Comparison of ENCODE assay signal across 1 cellular context in genomic region chr14:101918125-101918989, GRCh38.
TF ChIP-seq lines count a peak whose summit lies in the region.

No MANE protein-coding gene starts in this region.

TF ChIP-seq in GM12878, 131 proteins besides CTCF, POLR2A, EP300 and RAD21 (continued from another document):
- TF ChIP-seq ZNF592 (IDR thresholded peaks at IDR 0.05) = no peak
- TF ChIP-seq HDAC6 (IDR thresholded peaks at IDR 0.05; ENCODE audit: unreplicated experiment) = no peak
- no peak for TF ChIP-seq BCL11A (IDR thresholded peaks at IDR 0.05; ENCODE audit: low read depth, low read length)
- no peak for TF ChIP-seq CEBPZ (IDR thresholded peaks at IDR 0.05; ENCODE audit: low read depth, low read length)
- no peak for TF ChIP-seq NRF1 (conservative IDR thresholded peaks at IDR 0.05; ENCODE audit: low read depth, low read length)
- no peak for TF ChIP-seq CEBPB (IDR thresholded peaks at IDR 0.05; ENCODE audit: borderline replicate concordance in 1 of 2, low read depth in 2 of 2, low read length in 2 of 2)
- TF ChIP-seq ZNF384 (IDR thresholded peaks at IDR 0.05; ENCODE audit: borderline replicate concordance, low read depth, low read length) = no peak
- TF ChIP-seq SREBF1 (IDR thresholded peaks at IDR 0.05; ENCODE audit: low read length) = no peak
